8 cellular contexts compared by ENCODE assay signal in the genomic region with DNA sequence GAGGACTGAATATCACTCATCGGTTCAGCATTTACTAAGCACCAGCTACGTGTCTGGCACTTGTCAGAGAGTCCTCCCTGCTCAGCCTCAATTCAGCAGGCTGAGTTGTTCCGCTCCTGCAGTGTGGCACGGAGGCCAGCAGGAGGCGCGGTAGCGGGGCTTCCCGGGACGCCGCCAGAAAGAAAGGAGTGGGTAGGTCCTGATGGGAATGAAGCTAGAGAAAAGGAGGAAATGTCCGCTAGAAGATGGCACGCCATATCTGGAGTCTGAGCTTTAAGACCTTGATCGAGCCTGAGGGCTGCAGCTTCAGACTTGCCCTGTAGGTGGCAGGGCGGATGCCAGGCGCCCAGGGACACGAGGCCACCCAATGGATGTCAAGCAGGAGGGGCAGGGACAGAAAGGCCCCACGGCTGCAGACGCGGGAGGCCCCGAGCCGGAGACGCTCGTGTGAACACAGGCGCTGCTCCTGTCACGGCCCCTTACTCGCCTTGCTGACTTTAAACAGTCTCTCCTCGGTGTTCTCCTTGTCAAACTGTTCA. TPM values are rescaled to one million over a fixed set of nuclear protein-coding genes. Genes with fewer than 3 reads are reported as not detected.
DNase-seq lines count a peak whose midpoint lies in the region; ATAC-seq lines count a peak whose summit lies in the region.

No MANE protein-coding gene starts in this region.

- WGBS in mesenchymal stem cell, result 9% methylated on average over 27 of the region's 27 CpGs

- no peak overlapping the region for H2AK5ac ChIP-seq in mesenchymal stem cell (ENCODE audit: low read length, severe bottlenecking)

- peak overlapping the region in 1 of 2 experiments; percentile 29 for H2BK12ac ChIP-seq in mesenchymal stem cell (ENCODE audit: low read length in 2 of 2)

- H3K14ac ChIP-seq in mesenchymal stem cell (ENCODE audit: low read length in 2 of 2), result no peak overlapping the region

- no peak overlapping the region for H2AFZ ChIP-seq in mesenchymal stem cell (ENCODE audit: low read depth, low read length)

- ATAC-seq in GM21526 (IDR thresholded peaks at IDR 0.05; ENCODE audit: low FRiP score, unreplicated experiment) (peak; percentile 59), HG02623 (IDR thresholded peaks at IDR 0.05; ENCODE audit: unreplicated experiment) (no peak)
- ATAC-seq in effector memory CD8-positive, alpha-beta T cell (replicated peaks), result peak; percentile 95

- H3K27ac Mint-ChIP-seq in CD8-positive, alpha-beta memory T cell, result peak overlapping the region in 2 of 8 donors; percentile 62 to 81
- H3K27ac Mint-ChIP-seq in activated CD4-positive, alpha-beta T cell treated with anti-CD3 and anti-CD28 coated beads, Interleukin-2, amount 10 ng/mL, durations not matched to agents 7 days and 5 days, result peak overlapping the region; percentile 25
- H3K27ac Mint-ChIP-seq in effector memory CD8-positive, alpha-beta T cell, result peak overlapping the region in 1 of 2 donors; percentile 49

- no peak overlapping the region for H4K91ac ChIP-seq in mesenchymal stem cell (ENCODE audit: low read length)

- H3K4me3 ChIP-seq in CD8-positive, alpha-beta memory T cell (ENCODE audit: low read length), result no peak overlapping the region
- H3K4me3 ChIP-seq in mesenchymal stem cell (ENCODE audit: insufficient read depth in 1 of 2, low read depth in 1 of 2, low read length in 2 of 2), result no peak overlapping the region

- peak overlapping the region; percentile 31 for H3K9ac ChIP-seq in mesenchymal stem cell (ENCODE audit: low read length)

- no peak overlapping the region for H3K27ac ChIP-seq in CD8-positive, alpha-beta memory T cell (ENCODE audit: low read depth, low read length)
- no peak overlapping the region for H3K27ac ChIP-seq in mesenchymal stem cell (ENCODE audit: low read length, poor library complexity, severe bottlenecking)

- H3K9me3 ChIP-seq in CD8-positive, alpha-beta memory T cell (ENCODE audit: low read length), result no peaks in the 10 kb centered on the region
- no peaks in the 10 kb centered on the region for H3K9me3 ChIP-seq in mesenchymal stem cell (ENCODE audit: control insufficient read depth, low read length)

- H3K9me3 Mint-ChIP-seq in CD8-positive, alpha-beta memory T cell, result no peaks in the 10 kb centered on the region
- H3K9me3 Mint-ChIP-seq in activated CD4-positive, alpha-beta T cell treated with anti-CD3 and anti-CD28 coated beads, Interleukin-2, amount 10 ng/mL, durations not matched to agents 7 days and 5 days, result no peaks in the 10 kb centered on the region
- H3K9me3 Mint-ChIP-seq in effector memory CD8-positive, alpha-beta T cell, result no peaks in the 10 kb centered on the region

- H3K4me1 Mint-ChIP-seq in CD8-positive, alpha-beta memory T cell, result no peaks in the 10 kb centered on the region
- peaks cover 8% of the 10 kb centered on the region for H3K4me1 Mint-ChIP-seq in activated CD4-positive, alpha-beta T cell treated with anti-CD3 and anti-CD28 coated beads, Interleukin-2, amount 10 ng/mL, durations not matched to agents 7 days and 5 days
- H3K4me1 Mint-ChIP-seq in effector memory CD8-positive, alpha-beta T cell (ENCODE audit: low read depth in 2 of 2), result peaks cover 0 to 14% of the 10 kb centered on the region in 2 donors

- no peak overlapping the region for H2BK15ac ChIP-seq in mesenchymal stem cell (ENCODE audit: low read depth, poor library complexity, severe bottlenecking)

- no peak overlapping the region for H3K4me3 Mint-ChIP-seq in CD8-positive, alpha-beta memory T cell
- H3K4me3 Mint-ChIP-seq in activated CD4-positive, alpha-beta T cell treated with anti-CD3 and anti-CD28 coated beads, Interleukin-2, amount 10 ng/mL, durations not matched to agents 7 days and 5 days, result peak overlapping the region; percentile 36
- H3K4me3 Mint-ChIP-seq in effector memory CD8-positive, alpha-beta T cell, result peak overlapping the region; percentile 58 to 75

- no peak overlapping the region for H2BK5ac ChIP-seq in mesenchymal stem cell (ENCODE audit: low read depth, low read length, poor library complexity, severe bottlenecking)

- peak overlapping the region; percentile 37 for H2BK120ac ChIP-seq in mesenchymal stem cell (ENCODE audit: low read depth, low read length)

- CTCF ChIA-PET in CD8-positive, alpha-beta memory T cell (lab: Charles Lee), result interaction anchor here (0.7 to 5.1 kb wide), 15 partner anchors 9 to 124 kb away, joined by 3 to 40 read pairs (median 4); no protein-coding TSS in a partner anchor
- CTCF ChIA-PET in activated CD4-positive, alpha-beta T cell treated with anti-CD3 and anti-CD28 coated beads, Interleukin-2, amount 10 ng/mL, durations not matched to agents 7 days and 5 days (lab: Charles Lee), result interaction anchor here (0.9 to 2.0 kb wide), 16 partner anchors 9 to 162 kb away, joined by 3 to 14 read pairs (median 4); partner anchors contain the start of gene SERPINB6

- H3K27me3 ChIP-seq in CD8-positive, alpha-beta memory T cell (ENCODE audit: insufficient read depth, low read length, poor library complexity, severe bottlenecking), result no peaks in the 10 kb centered on the region
- H3K27me3 ChIP-seq in mesenchymal stem cell (ENCODE audit: control insufficient read depth in 1 of 2, insufficient read depth in 1 of 2, low read length in 2 of 2), result no peaks in the 10 kb centered on the region

- H3K36me3 ChIP-seq in CD8-positive, alpha-beta memory T cell (ENCODE audit: insufficient read depth, low read length), result no peaks in the 10 kb centered on the region
- H3K36me3 ChIP-seq in mesenchymal stem cell (ENCODE audit: control insufficient read depth in 1 of 2, insufficient read depth in 2 of 2, low read depth in 1 of 2, low read length in 2 of 2), result peaks cover 51 to 54% of the 10 kb centered on the region in 2 experiments

- H3K36me3 Mint-ChIP-seq in CD8-positive, alpha-beta memory T cell, result peaks cover 7 to 73% (median 13%) of the 10 kb centered on the region in 3 donors
- H3K36me3 Mint-ChIP-seq in activated CD4-positive, alpha-beta T cell treated with anti-CD3 and anti-CD28 coated beads, Interleukin-2, amount 10 ng/mL, durations not matched to agents 7 days and 5 days (ENCODE audit: low read depth), result no peaks in the 10 kb centered on the region
- peaks cover 13% of the 10 kb centered on the region for H3K36me3 Mint-ChIP-seq in effector memory CD8-positive, alpha-beta T cell (ENCODE audit: insufficient read depth)

- H3K79me1 ChIP-seq in mesenchymal stem cell (replicated peaks; ENCODE audit: low read length, poor library complexity, severe bottlenecking), result peaks cover 32% of the 10 kb centered on the region

- H3K4ac ChIP-seq in mesenchymal stem cell (ENCODE audit: low read depth in 1 of 2, low read length in 2 of 2), result peak overlapping the region in 1 of 2 experiments; percentile 38

- peak in 4 of 5 donors; percentile 13 to 63 (median 24) for DNase-seq in CD8-positive, alpha-beta memory T cell
- DNase-seq in NCI-H2029 (lab: John Stamatoyannopoulos, UW), result peak; percentile 62
- peak; percentile 59 for DNase-seq in activated CD4-positive, alpha-beta T cell treated with anti-CD3 and anti-CD28 coated beads, Interleukin-2, amount 10 ng/mL, durations not matched to agents 7 days and 5 days
- DNase-seq in effector memory CD8-positive, alpha-beta T cell, result peak; percentile 57 to 61 (median 59)
- DNase-seq in mesenchymal stem cell, result peak; percentile 95
- peak; percentile 78 for DNase-seq in stimulated activated CD8-positive, alpha-beta memory T cell treated with anti-CD3 and anti-CD28 coated beads, Interleukin-4, amount 100 ng/mL, for 48 hours

- H3K23ac ChIP-seq in mesenchymal stem cell (ENCODE audit: low read length in 2 of 2), result no peak overlapping the region

- H3K18ac ChIP-seq in mesenchymal stem cell (ENCODE audit: low read depth in 1 of 2, low read length in 2 of 2), result peak overlapping the region; percentile 30 to 70

- H3K27me3 Mint-ChIP-seq in CD8-positive, alpha-beta memory T cell, result no peaks in the 10 kb centered on the region
- no peaks in the 10 kb centered on the region for H3K27me3 Mint-ChIP-seq in activated CD4-positive, alpha-beta T cell treated with anti-CD3 and anti-CD28 coated beads, Interleukin-2, amount 10 ng/mL, durations not matched to agents 7 days and 5 days
- H3K27me3 Mint-ChIP-seq in effector memory CD8-positive, alpha-beta T cell, result no peaks in the 10 kb centered on the region

- peak overlapping the region; percentile 21 for H3K4me2 ChIP-seq in mesenchymal stem cell (ENCODE audit: low read length, poor library complexity, severe bottlenecking)

- H3K4me1 ChIP-seq in CD8-positive, alpha-beta memory T cell (ENCODE audit: insufficient read depth, low read length), result peaks cover 4% of the 10 kb centered on the region
- H3K4me1 ChIP-seq in mesenchymal stem cell (ENCODE audit: control insufficient read depth, insufficient read depth, low read depth, low read length), result peaks cover 9% of the 10 kb centered on the region

- H4K8ac ChIP-seq in mesenchymal stem cell (ENCODE audit: low read length), result peak overlapping the region; percentile 73

- POLR2A ChIA-PET in CD8-positive, alpha-beta memory T cell (lab: Charles Lee), result interaction anchor here (0.9 kb wide), 1 partner anchor 19 kb away, joined by 5 read pairs; the partner anchor contains the start of gene SERPINB6
- POLR2A ChIA-PET in activated CD4-positive, alpha-beta T cell treated with anti-CD3 and anti-CD28 coated beads, Interleukin-2, amount 10 ng/mL, durations not matched to agents 7 days and 5 days (lab: Charles Lee), result no interaction called here

RNA-seq across cellular contexts. Expression of gene SERPINB6, which starts 18.7 kb away (rescaled TPM):
- total RNA-seq in CD8-positive, alpha-beta memory T cell, result 10 to 100 TPM; 62.1 to 66.0 TPM
- polyA plus RNA-seq in CD8-positive, alpha-beta memory T cell, result 86.0 TPM
- total RNA-seq in activated CD4-positive, alpha-beta T cell treated with anti-CD3 and anti-CD28 coated beads, Interleukin-2, amount 10 ng/mL, durations not matched to agents 7 days and 5 days, result 10 to 100 TPM in 1 of 2 experiments, 1 to 10 TPM in 1; 9.1 to 14.3 TPM
- polyA plus RNA-seq in mesenchymal stem cell (2013, experiment 1 of 2), result 173 TPM
- polyA plus RNA-seq in mesenchymal stem cell (2013, experiment 2 of 2), result 171 TPM

RNA-seq across cellular contexts. Expression of gene NQO2, which starts 47.1 kb away (rescaled TPM):
- total RNA-seq in CD8-positive, alpha-beta memory T cell, result 10 to 100 TPM; 15.6 to 18.5 TPM
- polyA plus RNA-seq in CD8-positive, alpha-beta memory T cell, result 53.5 TPM
- 10 to 100 TPM; 37.5 to 43.2 TPM for total RNA-seq in activated CD4-positive, alpha-beta T cell treated with anti-CD3 and anti-CD28 coated beads, Interleukin-2, amount 10 ng/mL, durations not matched to agents 7 days and 5 days
- 20.8 TPM for polyA plus RNA-seq in mesenchymal stem cell (2013, experiment 1 of 2)
- polyA plus RNA-seq in mesenchymal stem cell (2013, experiment 2 of 2), result 21.0 TPM

RNA-seq across cellular contexts. Expression of gene SERPINB9, which starts 49.5 kb away (rescaled TPM):
- total RNA-seq in CD8-positive, alpha-beta memory T cell, result 10 to 100 TPM; 63.5 to 65.1 TPM
- 42.3 TPM for polyA plus RNA-seq in CD8-positive, alpha-beta memory T cell
- total RNA-seq in activated CD4-positive, alpha-beta T cell treated with anti-CD3 and anti-CD28 coated beads, Interleukin-2, amount 10 ng/mL, durations not matched to agents 7 days and 5 days, result 10 to 100 TPM; 40.2 to 49.4 TPM
- 11.1 TPM for polyA plus RNA-seq in mesenchymal stem cell (2013, experiment 1 of 2)
- 11.3 TPM for polyA plus RNA-seq in mesenchymal stem cell (2013, experiment 2 of 2)

Comparison
In these comparisons a context has a peak if more than half of its experiments do, and no peak if none do; other contexts are left out.
1. DNase-seq: peak in every context shown above with its lines; median percentile 95 in mesenchymal stem cell; 78 in stimulated activated CD8-positive, alpha-beta memory T cell treated with anti-CD3 and anti-CD28 coated beads, Interleukin-4, amount 100 ng/mL, for 48 hours; 62 in NCI-H2029; 59 in activated CD4-positive, alpha-beta T cell treated with anti-CD3 and anti-CD28 coated beads, Interleukin-2, amount 10 ng/mL, durations not matched to agents 7 days and 5 days; 59 in effector memory CD8-positive, alpha-beta T cell; 24 in CD8-positive, alpha-beta memory T cell.
2. H3K4me3 Mint-ChIP-seq: peak in activated CD4-positive, alpha-beta T cell treated with anti-CD3 and anti-CD28 coated beads, Interleukin-2, amount 10 ng/mL, durations not matched to agents 7 days and 5 days (single experiment) and effector memory CD8-positive, alpha-beta T cell (2 of 2); none in CD8-positive, alpha-beta memory T cell (0 of 7).
3. RNA of gene SERPINB6, which starts 18.7 kb away (total RNA-seq): 62.1 to 66.0 TPM in CD8-positive, alpha-beta memory T cell; 9.1 to 14.3 TPM in activated CD4-positive, alpha-beta T cell treated with anti-CD3 and anti-CD28 coated beads, Interleukin-2, amount 10 ng/mL, durations not matched to agents 7 days and 5 days; every median in the first group is over 4 times any median in the second.